In genomic region chr2:234308814-234309195, GRCh38 we compare ENCODE assay signal across 8 cellular contexts.
DNase-seq lines count a peak whose midpoint lies in the region; ATAC-seq and TF ChIP-seq lines count a peak whose summit lies in the region.

No MANE protein-coding gene starts in this region.

- DNase-seq in SKM-1 treated with dmso at 0.1 percent for 144 hours (lab: John Stamatoyannopoulos, UW; ENCODE audit: unreplicated experiment) (peak; percentile 6), SKM-1 (lab: John Stamatoyannopoulos, UW; ENCODE audit: unreplicated experiment) (no peak), fibroblast of pulmonary artery (ENCODE audit: low read depth) (peak; percentile 52), HUDEP-2 (lab: John Stamatoyannopoulos, UW; ENCODE audit: unreplicated experiment in 76 of 76) (no peak), NK-92 (lab: John Stamatoyannopoulos, UW; ENCODE audit: unreplicated experiment) (no peak)
- DNase-seq in activated CD4-positive, alpha-beta T cell treated with anti-CD3 and anti-CD28 coated beads, Interleukin-2, amount 50 U/mL, for 48 hours, result peak; percentile 71 to 77
- DNase-seq in stimulated activated CD4-positive, alpha-beta T cell treated with anti-CD3 and anti-CD28 coated beads, TNF-alpha, amount 100 ng/mL, for 1 hour (ENCODE audit: low read depth in 3 of 3, low spot score in 1 of 3), result peak in 2 of 3 donors; percentile 49 to 51

- ATAC-seq in HG03432 (IDR thresholded peaks at IDR 0.05; ENCODE audit: unreplicated experiment), result peak; percentile 90

- H3K4me3 ChIP-seq in fibroblast of pulmonary artery (replicated peaks; ENCODE audit: low read depth, low read length), result no peak overlapping the region

- no peak for TF ChIP-seq CTCF in fibroblast of pulmonary artery (IDR thresholded peaks at IDR 0.05; ENCODE audit: low read length, missing control alignments)

Comparison
In these comparisons a context has a peak if more than half of its experiments do, and no peak if none do; other contexts are left out.
1. DNase-seq: peak in SKM-1 treated with dmso at 0.1 percent for 144 hours (single experiment), activated CD4-positive, alpha-beta T cell treated with anti-CD3 and anti-CD28 coated beads, Interleukin-2, amount 50 U/mL, for 48 hours (2 of 2), fibroblast of pulmonary artery (single experiment) and stimulated activated CD4-positive, alpha-beta T cell treated with anti-CD3 and anti-CD28 coated beads, TNF-alpha, amount 100 ng/mL, for 1 hour (2 of 3); none in SKM-1 (single experiment), HUDEP-2 (0 of 76) and NK-92 (single experiment).